ENCODE assay signal across 18 cellular contexts in the genomic region with DNA sequence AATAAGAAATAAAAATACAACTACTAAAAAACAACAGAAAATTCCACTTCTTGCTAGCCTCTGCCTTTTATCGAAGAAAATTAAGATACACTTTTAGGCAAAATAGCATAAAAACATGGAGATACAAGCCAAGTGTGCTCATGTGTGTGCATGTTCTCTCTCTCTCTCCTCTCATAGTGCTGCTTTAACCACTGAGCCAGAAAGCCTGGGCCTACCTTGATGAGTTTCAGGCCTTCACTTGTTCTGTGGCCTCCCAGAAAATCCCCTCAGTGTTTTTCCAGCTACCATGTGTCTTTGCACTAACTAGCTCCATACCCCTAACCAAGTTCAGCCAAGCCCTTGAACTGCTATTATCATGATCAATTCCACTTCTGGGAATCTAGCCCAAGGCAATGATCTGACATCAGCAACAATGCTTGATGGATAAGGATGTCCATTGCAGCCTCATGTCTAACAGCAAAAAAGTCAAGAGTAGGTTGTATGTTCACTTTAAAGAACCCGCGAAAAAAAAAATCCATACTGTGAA. TPM values are rescaled to one million over a fixed set of nuclear protein-coding genes. Genes with fewer than 3 reads are reported as not detected.
DNase-seq lines count a peak whose midpoint lies in the region; TF ChIP-seq lines count a peak whose summit lies in the region.
"Had no signal": no experiment of that assay in that cellular context is flagged by ENCODE, and none has a peak within 500 bp of the region (broad histone marks: within the 10 kb centered on the region; RNA-seq: fewer than 3 reads in every experiment).

No MANE protein-coding gene starts in this region.

- TF ChIP-seq POLR2A in esophagus squamous epithelium (IDR thresholded peaks at IDR 0.05) (no peak), testis (IDR thresholded peaks at IDR 0.05) (no peak)

- H3K9ac ChIP-seq in mammary epithelial cell (ENCODE audit: insufficient read depth, low read length): no peak overlapping the region
- H3K9ac ChIP-seq: BLaER1 had no signal

- H3K27ac ChIP-seq in mammary epithelial cell (ENCODE audit: insufficient read depth, low read depth, low read length) (no peak overlapping the region), esophagus squamous epithelium (peak overlapping the region in 3 of 4 donors; percentile 20 to 40 (median 34)), testis (peak overlapping the region; percentile 42 to 57)
- H3K27ac ChIP-seq: 22Rv1, A549, BLaER1 had no signal

- in situ Hi-C loops in mammary epithelial cell (cut with MboI; ENCODE audit: low sequenced_read_pairs in 2 of 2) (no loop called here), ACHN (cut with HindIII; ENCODE audit: low pct_ligation_motif_present, low pct_unique_long_range_greater_than_20kb, low sequenced_read_pairs) (no loop called here)

- H3K4me3 ChIP-seq in mammary epithelial cell (replicated peaks in 1 of 3; ENCODE audit: insufficient read depth in 1 of 3, low read depth in 2 of 3, low read length in 3 of 3) (no peak overlapping the region), esophagus squamous epithelium (no peak overlapping the region), testis (no peak overlapping the region)
- H3K4me3 ChIP-seq: A549, BLaER1 had no signal

- peaks cover 5% of the 10 kb centered on the region for H3K4me1 Mint-ChIP-seq in MCF 10A (ENCODE audit: insufficient read depth, unreplicated experiment)
- H3K4me1 Mint-ChIP-seq: CD14-positive monocyte; CD4-positive, alpha-beta memory T cell had no signal

- no peaks in the 10 kb centered on the region for H4K20me1 ChIP-seq in mammary epithelial cell (ENCODE audit: insufficient read depth, low read length)
- H4K20me1 ChIP-seq: BLaER1 had no signal

- no peak overlapping the region for H3K27ac Mint-ChIP-seq in MCF 10A (ENCODE audit: low read depth, unreplicated experiment)

- H2AFZ ChIP-seq in mammary epithelial cell (ENCODE audit: low read depth, low read length): no peak overlapping the region

- peaks cover 4% of the 10 kb centered on the region for H3K27me3 Mint-ChIP-seq in MCF 10A (ENCODE audit: insufficient read depth, unreplicated experiment)

- 57% methylated on average over 3 of the region's 3 CpGs for WGBS in mammary epithelial cell (ENCODE audit: low coverage, missing lambda C conversion rate)
- WGBS in esophagus squamous epithelium, 2 donors: 40 to 47% methylated on average over 3 of the region's 3 CpGs
- 77 to 78% methylated on average over 3 of the region's 3 CpGs for WGBS in testis, 2 donors

- intact Hi-C loops in mammary epithelial cell (cut with micrococcal nuclease) (no loop called here), MCF 10A (cut with micrococcal nuclease) (no loop called here), esophagus squamous epithelium (cut with DNase I) (no loop called here), testis (cut with DNase I; ENCODE audit: low total_unique reads) (no loop called here)

- H3K9me3 ChIP-seq in mammary epithelial cell (replicated peaks; ENCODE audit: insufficient read depth, low read length) (no peaks in the 10 kb centered on the region), esophagus squamous epithelium (no peaks in the 10 kb centered on the region), testis (no peaks in the 10 kb centered on the region)
- H3K9me3 ChIP-seq: A549 had no signal

- H3K27me3 ChIP-seq in mammary epithelial cell (ENCODE audit: insufficient read depth, low read length) (no peaks in the 10 kb centered on the region), esophagus squamous epithelium (peaks cover 0 to 6% (median 0%) of the 10 kb centered on the region in 4 donors), testis (no peaks in the 10 kb centered on the region)
- H3K27me3 ChIP-seq: BLaER1 had no signal

- H3K36me3 ChIP-seq in mammary epithelial cell (ENCODE audit: insufficient read depth, low read length): no peaks in the 10 kb centered on the region
- no peaks in the 10 kb centered on the region for H3K36me3 ChIP-seq in esophagus squamous epithelium
- H3K36me3 ChIP-seq in testis (ENCODE audit: low read depth, missing control alignments): no peaks in the 10 kb centered on the region
- H3K36me3 ChIP-seq: BLaER1 had no signal

- H3K4me2 ChIP-seq in mammary epithelial cell (ENCODE audit: insufficient read depth, low read depth, low read length): no peak overlapping the region
- H3K4me2 ChIP-seq: A549, BLaER1 had no signal

- no peak overlapping the region for H3K4me3 Mint-ChIP-seq in MCF 10A (ENCODE audit: unreplicated experiment)
- H3K4me3 Mint-ChIP-seq: CD14-positive monocyte; CD4-positive, alpha-beta memory T cell had no signal

- no peak for TF ChIP-seq CTCF in mammary epithelial cell (conservative IDR thresholded peaks at IDR 0.05 in 1 of 2, IDR thresholded peaks at IDR 0.05 in 1 of 2; ENCODE audit: extremely low read depth in 1 of 2, insufficient read depth in 1 of 2, low read depth in 1 of 2, low read length in 2 of 2)
- TF ChIP-seq CTCF in MCF 10A (IDR thresholded peaks at IDR 0.05; ENCODE audit: unreplicated experiment): no peak
- no peak for TF ChIP-seq CTCF in esophagus squamous epithelium (IDR thresholded peaks at IDR 0.05)
- TF ChIP-seq CTCF in testis (IDR thresholded peaks at IDR 0.05): no peak

- POLR2A ChIA-PET in MCF 10A (lab: Yijun Ruan, JAX): no interaction called here

- CTCF ChIA-PET in mammary epithelial cell (lab: Charles Lee; ENCODE audit: low non-redundant PET): no interaction called here
- CTCF ChIA-PET in MCF 10A (lab: Yijun Ruan, JAX): no interaction called here

- DNase-seq in NCI-H1417 (lab: John Stamatoyannopoulos, UW) (peak in 2 of 3 experiments; percentile 40 to 62), NCI-H1417 treated with DMSO at 0.1 percent for 48 hours (lab: John Stamatoyannopoulos, UW) (no peak), mammary epithelial cell (peak; percentile 5), MCF 10A (ENCODE audit: unreplicated experiment) (no peak), esophagus squamous epithelium (lab: John Stamatoyannopoulos, UW) (no peak), testis (no peak), ACHN (no peak), NCI-H2196 treated with DMSO at 0.1 percent for 48 hours (lab: John Stamatoyannopoulos, UW; ENCODE audit: unreplicated experiment) (no peak)
- DNase-seq: CD4-positive, alpha-beta memory T cell; DMS153; DMS79; GDM1; GOT3; H7 had no signal

- no peaks in the 10 kb centered on the region for H3K79me2 ChIP-seq in mammary epithelial cell (ENCODE audit: insufficient read depth, low read length)

- H3K36me3 Mint-ChIP-seq in MCF 10A (ENCODE audit: insufficient read depth, unreplicated experiment): no peaks in the 10 kb centered on the region
- H3K36me3 Mint-ChIP-seq: CD14-positive monocyte had no signal

- no TSS peak for BruUV-seq in mammary epithelial cell (replicated peaks; lab: Mats Ljungman, UMichigan)
- no TSS peak for BruUV-seq in MCF 10A (replicated peaks; lab: Mats Ljungman, UMichigan)

- no peaks in the 10 kb centered on the region for H3K9me3 Mint-ChIP-seq in MCF 10A (ENCODE audit: unreplicated experiment)

- H3K4me1 ChIP-seq in mammary epithelial cell (ENCODE audit: insufficient read depth, low read length): no peaks in the 10 kb centered on the region
- H3K4me1 ChIP-seq in esophagus squamous epithelium: peaks cover 0 to 26% (median 13%) of the 10 kb centered on the region in 3 donors
- H3K4me1 ChIP-seq in testis: peaks cover 15% of the 10 kb centered on the region
- H3K4me1 ChIP-seq: A549, BLaER1 had no signal

- dilution Hi-C loops in mammary epithelial cell (cut with HindIII; ENCODE audit: low sequenced_read_pairs): no loop called here

RNA-seq across cellular contexts. Expression of a gene that starts 18.1 kb away (rescaled TPM):
- total RNA-seq in mammary epithelial cell: 1 to 10 TPM in 1 of 2 donors, not detected in 1; 2.3 TPM
- not detected for polyA plus RNA-seq in mammary epithelial cell
- not detected for polyA minus RNA-seq in mammary epithelial cell
- total RNA-seq in MCF 10A (2022): not detected in 2 replicates
- 10 to 100 TPM in 2 of 4 donors, 1 to 10 TPM in 2; 1.3 to 17.0 (median 9.5) TPM for total RNA-seq in esophagus squamous epithelium
- total RNA-seq in testis: 10 to 100 TPM; 74.3 to 76.4 TPM
- polyA plus RNA-seq in testis (ENCODE audit: insufficient read depth, low read depth, low replicate concordance): 76.2 TPM
- total RNA-seq: CD4-positive, alpha-beta memory T cell had no signal
- polyA plus RNA-seq: CD14-positive monocyte; CD4-positive, alpha-beta memory T cell had no signal

Comparison
In these comparisons a context has a peak if more than half of its experiments do, and no peak if none do; other contexts are left out.
1. DNase-seq: peak in NCI-H1417 (2 of 3) and mammary epithelial cell (single experiment); none in NCI-H1417 treated with DMSO at 0.1 percent for 48 hours (single experiment), MCF 10A (single experiment), esophagus squamous epithelium (single experiment), testis (single experiment), ACHN (single experiment) and NCI-H2196 treated with DMSO at 0.1 percent for 48 hours (single experiment).
2. RNA of a gene that starts 18.1 kb away (total RNA-seq): 74.3 to 76.4 TPM in testis; 1.3 to 17.0 TPM in esophagus squamous epithelium, 2.3 TPM in mammary epithelial cell and not detected in MCF 10A; every median in the first group is over 4 times any median in the second.